31 cellular contexts compared by ENCODE assay signal in genomic region chr6:83792846-83793245, GRCh38.
"Had no signal": no experiment of that assay in that cellular context is flagged by ENCODE, and none has a peak within 500 bp of the region (broad histone marks: within the 10 kb centered on the region; RNA-seq: fewer than 3 reads in every experiment).

No MANE protein-coding gene starts in this region.

- DNase-seq: Karpas-422, Kasumi-1, MG63, MM.1S, MV-4-11, NCI-H1048, NCI-H1092, NCI-H1092 treated with DMSO at 0.1 percent for 48 hours, NCI-H1105, NCI-H1105 treated with DMSO at 0.1 percent for 48 hours, NCI-H1417, NCI-H1417 treated with DMSO at 0.1 percent for 48 hours, NCI-H1436, NCI-H1436 treated with DMSO at 0.1 percent for 48 hours, NCI-H1694, NCI-H1694 treated with DMSO at 0.1 percent for 48 hours, NCI-H187, NCI-H187 treated with DMSO at 0.1 percent for 48 hours, NCI-H1930, NCI-H2029, NCI-H2029 treated with DMSO at 0.1 percent for 48 hours, NCI-H2081, NCI-H2081 treated with DMSO at 0.1 percent for 48 hours, NCI-H2107, NCI-H2171, NCI-H2171 treated with DMSO at 0.1 percent for 48 hours, NCI-H2227 treated with DMSO at 0.1 percent for 48 hours, NCI-H226, NCI-H345, NCI-H510A had no signal

- H3K4me2 ChIP-seq: KMS-11 had no signal

- H3K9ac ChIP-seq: KMS-11 had no signal

- H3K36me3 ChIP-seq: MG63 had no signal

- H3K4me3 ChIP-seq: MG63 had no signal

- H3K27ac ChIP-seq: KMS-11 had no signal

- H3K9me3 ChIP-seq: MG63 had no signal
